ENCODE assay signal across 8 cellular contexts in genomic region chr15:75809986-75810750, GRCh38. TPM values are rescaled to one million over a fixed set of nuclear protein-coding genes. Genes with fewer than 3 reads are reported as not detected.
A peak's percentile ranks its signal among the peaks of the same experiment; 100 is the strongest.
DNase-seq lines count a peak whose midpoint lies in the region; ATAC-seq and TF ChIP-seq lines count a peak whose summit lies in the region.

No MANE protein-coding gene starts in this region.

- TF ChIP-seq POLR2A in esophagus muscularis mucosa (IDR thresholded peaks at IDR 0.05; ENCODE audit: low read depth) (no peak), lower leg skin (IDR thresholded peaks at IDR 0.05) (no peak)

- no peaks in the 10 kb centered on the region for H3K23me2 ChIP-seq in H9 (ENCODE audit: insufficient read length, low read depth, low read length, poor library complexity, severe bottlenecking)

- H3K4me3 ChIP-seq in esophagus muscularis mucosa: no peak overlapping the region
- H3K4me3 ChIP-seq in lower leg skin (ENCODE audit: low read depth, poor library complexity, severe bottlenecking): no peak overlapping the region

- no peak overlapping the region for H3K14ac ChIP-seq in H9 (ENCODE audit: insufficient read depth, low read length)

- H4K8ac ChIP-seq in H9 (replicated peaks; ENCODE audit: insufficient read length, low read depth, low read length): no peak overlapping the region

- no peak overlapping the region for H4K91ac ChIP-seq in H9 (ENCODE audit: insufficient read length, low read depth, low read length)

- H2BK5ac ChIP-seq in H9 (ENCODE audit: insufficient read length, low read length): no peak overlapping the region

- H3K4me2 ChIP-seq in H9 (ENCODE audit: insufficient read depth, insufficient read length, low read length): no peak overlapping the region

- H2BK20ac ChIP-seq in H9 (ENCODE audit: low read depth, low read length, poor library complexity, severe bottlenecking): no peak overlapping the region

- no peaks in the 10 kb centered on the region for H3K36me3 Mint-ChIP-seq in H9 (ENCODE audit: insufficient read depth in 1 of 3, low read depth in 3 of 3)

- H3K9me3 Mint-ChIP-seq in H9: peaks cover 0 to 1% of the 10 kb centered on the region in 2 experiments; a peak in 2 of 5 replicates

- H2AK5ac ChIP-seq in H9 (ENCODE audit: insufficient read length, low read length): no peak overlapping the region

- no peaks in the 10 kb centered on the region for H4K20me1 ChIP-seq in H9 (ENCODE audit: control insufficient read depth, insufficient read depth, insufficient read length)

- no peaks in the 10 kb centered on the region for H3K79me1 ChIP-seq in H9 (ENCODE audit: insufficient read depth, low read depth, low read length, poor library complexity, severe bottlenecking)

- H2BK15ac ChIP-seq in H9 (ENCODE audit: low read depth, low read length): no peak overlapping the region

- no peak overlapping the region for H3K56ac ChIP-seq in H9 (ENCODE audit: insufficient read length, low read depth, low read length)

- H3K23ac ChIP-seq in H9 (ENCODE audit: insufficient read length, low read depth, low read length): no peak overlapping the region

- no peaks in the 10 kb centered on the region; the same call in 1 of the 2 replicates for H3K27me3 Mint-ChIP-seq in H9 (ENCODE audit: low read depth)

- no peak overlapping the region for H3K9ac ChIP-seq in H9 (ENCODE audit: extremely low read depth, insufficient read length, low read length)

- H4K5ac ChIP-seq in H9 (ENCODE audit: insufficient read length, low read depth, low read length): no peak overlapping the region

- no peaks in the 10 kb centered on the region for H3K9me3 ChIP-seq in H9 (ENCODE audit: control insufficient read depth, low read depth, low read length)
- H3K9me3 ChIP-seq in esophagus muscularis mucosa: no peaks in the 10 kb centered on the region

- 0 out of 2 replicates have a peak, but pooled peaks cover 1% of the 10 kb centered on the region for H3K79me2 ChIP-seq in H9 (ENCODE audit: insufficient read depth, low read length)

- intact Hi-C loops in esophagus muscularis mucosa (cut with DNase I): loop anchor here (10.0 kb wide), 2 partner anchors 185 to 325 kb away; partner anchors contain the start of gene SNUPN
- intact Hi-C loops in lower leg skin (cut with DNase I; ENCODE audit: low total_unique reads): loop anchor here (10.0 kb wide), 1 partner anchor 75 kb away; no protein-coding TSS in a partner anchor

- no peak for TF ChIP-seq EP300 in esophagus muscularis mucosa (IDR thresholded peaks at IDR 0.05)

- H2AFZ ChIP-seq in H9 (ENCODE audit: low read length): peak overlapping the region; percentile 40

- ATAC-seq in HG02870 (IDR thresholded peaks at IDR 0.05; ENCODE audit: unreplicated experiment): no peak

- no peaks in the 10 kb centered on the region for H3K36me3 ChIP-seq in esophagus muscularis mucosa

- DNase-seq in AG09319 (ENCODE audit: extremely low read depth, low read depth) (no peak), H9 (peak; percentile 72), OCI-M1 (lab: John Stamatoyannopoulos, UW) (peak; percentile 70), esophagus muscularis mucosa (ENCODE audit: extremely low spot score) (no peak), nucleus accumbens (lab: John Stamatoyannopoulos, UW) (no peak), lower leg skin (ENCODE audit: low spot score in 2 of 2) (no peak)
- peak; percentile 32 for DNase-seq in stimulated activated CD8-positive, alpha-beta memory T cell treated with anti-CD3 and anti-CD28 coated beads, Interleukin-4, amount 100 ng/mL, for 48 hours

- no peak overlapping the region for H3T11ph ChIP-seq in H9 (ENCODE audit: low read length)

- H3K27me3 ChIP-seq in H9 (ENCODE audit: insufficient read depth, low read length) (no peaks in the 10 kb centered on the region), esophagus muscularis mucosa (peaks cover 0 to 11% (median 0%) of the 10 kb centered on the region in 4 donors)

- H3K4me1 Mint-ChIP-seq in H9: peaks cover 7 to 12% of the 10 kb centered on the region in 2 experiments

- WGBS in H9 (ENCODE audit: extremely low coverage, insufficient read length, low lambda C conversion rate): no CpG with 5 or more reads among the region's 10 CpGs
- WGBS in esophagus muscularis mucosa: 68% methylated on average over 10 of the region's 10 CpGs
- 77 to 79% methylated on average over 10 of the region's 10 CpGs for WGBS in lower leg skin, 2 donors

- H3K27ac Mint-ChIP-seq in H9: no peak overlapping the region; a peak in 1 of 7 replicates

- H2BK120ac ChIP-seq in H9 (ENCODE audit: low read depth, low read length, poor library complexity, severe bottlenecking): no peak overlapping the region

- no peak overlapping the region for H2BK12ac ChIP-seq in H9 (ENCODE audit: insufficient read length, low read depth, low read length)

- H3K4ac ChIP-seq in H9 (ENCODE audit: low read depth, low read length): no peak overlapping the region

- H3K4me3 Mint-ChIP-seq in H9: no peak overlapping the region

- H3K4me1 ChIP-seq in H9 (ENCODE audit: insufficient read depth, low read length) (no peaks in the 10 kb centered on the region), esophagus muscularis mucosa (no peaks in the 10 kb centered on the region)

- no peak overlapping the region for H3K18ac ChIP-seq in H9 (ENCODE audit: insufficient read length, low read depth, low read length)

- no peak overlapping the region for H3K27ac ChIP-seq in H9 (ENCODE audit: insufficient read length, low read depth, low read length)
- H3K27ac ChIP-seq in esophagus muscularis mucosa (replicated peaks in 1 of 4): no peak overlapping the region

- TF ChIP-seq CTCF in AG09319 (IDR thresholded peaks at IDR 0.05; ENCODE audit: low read depth, low read length) (peak; percentile 23), H9 (conservative IDR thresholded peaks at IDR 0.05) (peak; percentile 76), esophagus muscularis mucosa (IDR thresholded peaks at IDR 0.05) (peak; percentile 10 to 42 (median 41)), lower leg skin (IDR thresholded peaks at IDR 0.05) (no peak)

RNA-seq across cellular contexts. Expression of gene UBE2Q2, which starts 33.1 kb away (rescaled TPM):
- total RNA-seq in H9 (2021) (29.6 and 31.8 TPM in 2 replicates), esophagus muscularis mucosa (10 to 100 TPM; 64.3 to 76.7 (median 73.3) TPM), lower leg skin (10 to 100 TPM; 17.2 to 18.3 (median 17.6) TPM)

Comparison
In these comparisons a context has a peak if more than half of its experiments do, and no peak if none do; other contexts are left out.
1. DNase-seq: peak in H9 (single experiment), OCI-M1 (single experiment) and stimulated activated CD8-positive, alpha-beta memory T cell treated with anti-CD3 and anti-CD28 coated beads, Interleukin-4, amount 100 ng/mL, for 48 hours (single experiment); none in AG09319 (single experiment), esophagus muscularis mucosa (single experiment), nucleus accumbens (0 of 56) and lower leg skin (0 of 2).
2. CTCF ChIP-seq: peak in AG09319 (single experiment), H9 (single experiment) and esophagus muscularis mucosa (3 of 3); none in lower leg skin (0 of 3).